Comparison of ENCODE assay signal across 1 cellular context in genomic region chr1:32741417-32742131, GRCh38.
A peak's percentile ranks its signal among the peaks of the same experiment; 100 is the strongest.
TF ChIP-seq lines count a peak whose summit lies in the region.

No MANE protein-coding gene starts in this region.

TF ChIP-seq in K562, 482 proteins besides CTCF, POLR2A, EP300 and RAD21 (continued from another document):
- no peak for TF ChIP-seq YBX1 (IDR thresholded peaks at IDR 0.05)
- peak; percentile 21 for TF ChIP-seq HNRNPK (IDR thresholded peaks at IDR 0.05; ENCODE audit: low read depth, low read length, poor library complexity, severe bottlenecking)
- no peak for TF ChIP-seq CREM (IDR thresholded peaks at IDR 0.05; ENCODE audit: low read depth)
- TF ChIP-seq MAZ (CRISPR knock-in tag; conservative IDR thresholded peaks at IDR 0.05 in 1 of 2, IDR thresholded peaks at IDR 0.05 in 1 of 2), result peak; percentile 74 to 96
- TF ChIP-seq ATF4 (CRISPR knock-in tag; IDR thresholded peaks at IDR 0.05), result no peak
- no peak for TF ChIP-seq ZNF253 (CRISPR knock-in tag; conservative IDR thresholded peaks at IDR 0.05)
- TF ChIP-seq USF2 (CRISPR knock-in tag; IDR thresholded peaks at IDR 0.05), result no peak
- TF ChIP-seq ZNF431 (CRISPR knock-in tag; IDR thresholded peaks at IDR 0.05), result no peak
- no peak for TF ChIP-seq TBP (optimal IDR thresholded peaks at IDR 0.05; ENCODE audit: low read depth, low read length)
- TF ChIP-seq POLR2AphosphoS5 (IDR thresholded peaks at IDR 0.05; ENCODE audit: control insufficient read depth, insufficient read depth, low read depth, low read length), result no peak
- no peak for TF ChIP-seq MYC (IDR thresholded peaks at IDR 0.05; ENCODE audit: low read depth, low read length)
- TF ChIP-seq MYC (CRISPR knock-in tag; IDR thresholded peaks at IDR 0.05; ENCODE audit: borderline replicate concordance, low read depth), result no peak
- TF ChIP-seq HMGN3 (IDR thresholded peaks at IDR 0.05; ENCODE audit: borderline replicate concordance, extremely low read depth, insufficient read length, low read depth, low read length), result peak; percentile 77
- peak in 1 of 2 experiments; percentile 67; a peak in 2 of 4 replicates for TF ChIP-seq ZNF639 (CRISPR knock-in tag; conservative IDR thresholded peaks at IDR 0.05 in 1 of 2, IDR thresholded peaks at IDR 0.05 in 1 of 2)
- TF ChIP-seq RB1 (IDR thresholded peaks at IDR 0.05; ENCODE audit: low read depth), result peak; percentile 87
- TF ChIP-seq FOXP1 (CRISPR knock-in tag; IDR thresholded peaks at IDR 0.05), result 0 out of 2 replicates have a peak, but pooled peaks have one; percentile 58
- TF ChIP-seq POLR2G (IDR thresholded peaks at IDR 0.05; ENCODE audit: low read depth, low read length), result peak; percentile 77
- TF ChIP-seq ZFPM2 (CRISPR knock-in tag; IDR thresholded peaks at IDR 0.05), result no peak
- no peak for TF ChIP-seq NFRKB (IDR thresholded peaks at IDR 0.05; ENCODE audit: low read depth)
- TF ChIP-seq, protein P1, sequence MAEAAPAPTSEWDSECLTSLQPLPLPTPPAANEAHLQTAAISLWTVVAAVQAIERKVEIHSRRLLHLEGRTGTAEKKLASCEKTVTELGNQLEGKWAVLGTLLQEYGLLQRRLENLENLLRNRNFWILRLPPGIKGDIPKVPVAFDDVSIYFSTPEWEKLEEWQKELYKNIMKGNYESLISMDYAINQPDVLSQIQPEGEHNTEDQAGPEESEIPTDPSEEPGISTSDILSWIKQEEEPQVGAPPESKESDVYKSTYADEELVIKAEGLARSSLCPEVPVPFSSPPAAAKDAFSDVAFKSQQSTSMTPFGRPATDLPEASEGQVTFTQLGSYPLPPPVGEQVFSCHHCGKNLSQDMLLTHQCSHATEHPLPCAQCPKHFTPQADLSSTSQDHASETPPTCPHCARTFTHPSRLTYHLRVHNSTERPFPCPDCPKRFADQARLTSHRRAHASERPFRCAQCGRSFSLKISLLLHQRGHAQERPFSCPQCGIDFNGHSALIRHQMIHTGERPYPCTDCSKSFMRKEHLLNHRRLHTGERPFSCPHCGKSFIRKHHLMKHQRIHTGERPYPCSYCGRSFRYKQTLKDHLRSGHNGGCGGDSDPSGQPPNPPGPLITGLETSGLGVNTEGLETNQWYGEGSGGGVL (CRISPR knock-in tag; IDR thresholded peaks at IDR 0.05), result no peak
- no peak for TF ChIP-seq HMGXB4 (CRISPR knock-in tag; IDR thresholded peaks at IDR 0.05)
- no peak for TF ChIP-seq KDM5B (IDR thresholded peaks at IDR 0.05; ENCODE audit: insufficient replicate concordance, low read depth, low read length)
- peak; percentile 20; the same call in 1 of the 2 replicates for TF ChIP-seq ESRRA (IDR thresholded peaks at IDR 0.05; ENCODE audit: borderline replicate concordance, low read depth)
- no peak for TF ChIP-seq SIX5 (IDR thresholded peaks at IDR 0.05; ENCODE audit: borderline replicate concordance in 1 of 2, insufficient read depth in 1 of 2, low read depth in 1 of 2, low read length in 2 of 2)
